Comparison of ENCODE assay signal across 8 cellular contexts in the genomic region with DNA sequence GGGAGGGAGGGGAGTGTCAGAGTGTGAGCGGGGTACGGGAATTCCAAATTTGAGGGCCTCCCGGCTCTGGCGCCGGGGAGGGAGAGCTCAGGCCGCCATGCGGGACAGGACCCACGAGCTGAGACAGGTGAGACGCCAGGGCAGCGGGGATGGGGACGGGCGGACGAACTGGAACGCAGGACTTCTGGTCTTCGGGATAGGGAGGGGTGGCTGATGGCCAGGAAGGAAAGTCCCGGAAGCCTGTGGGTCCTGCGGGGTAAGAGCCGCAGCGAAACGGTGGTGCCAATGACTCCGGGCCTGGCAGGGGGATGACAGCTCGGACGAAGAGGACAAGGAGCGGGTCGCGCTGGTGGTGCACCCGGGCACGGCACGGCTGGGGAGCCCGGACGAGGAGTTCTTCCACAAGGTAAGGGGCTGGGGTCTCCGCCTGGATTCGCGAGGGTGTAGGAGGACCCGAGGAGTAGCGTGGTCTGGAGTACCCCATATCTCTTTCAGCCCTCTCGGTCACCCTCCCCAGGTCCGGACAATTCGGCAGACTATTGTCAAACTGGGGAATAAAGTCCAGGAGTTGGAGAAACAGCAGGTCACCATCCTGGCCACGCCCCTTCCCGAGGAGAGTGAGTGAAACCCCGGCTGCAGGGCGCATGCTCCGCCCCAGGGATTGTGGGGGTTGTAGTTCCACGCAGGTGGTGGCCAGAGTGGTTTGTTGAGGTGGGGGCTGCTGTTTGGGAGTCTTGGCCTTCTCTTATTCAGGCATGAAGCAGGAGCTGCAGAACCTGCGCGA.
DNase-seq lines count a peak whose midpoint lies in the region; ATAC-seq lines count a peak whose summit lies in the region.

No MANE protein-coding gene starts in this region.

- DNase-seq in AG08396 (ENCODE audit: low spot score) (peak; percentile 98), NCI-H510A (lab: John Stamatoyannopoulos, UW) (peak; percentile 77), left kidney (ENCODE audit: low read depth, low spot score) (peak; percentile 95)
- DNase-seq in activated CD4-positive, alpha-beta T cell treated with anti-CD3 and anti-CD28 coated beads for 4 hours, result peak; percentile 87 to 89
- peak; percentile 77 to 83 for DNase-seq in stimulated activated CD4-positive, alpha-beta T cell treated with anti-CD3 and anti-CD28 coated beads, Interleukin-1b, Interleukin-23, amount 100 ng/mL, for 4 hours (ENCODE audit: low read depth in 2 of 2)

- ATAC-seq in GM18907 (IDR thresholded peaks at IDR 0.05; ENCODE audit: unreplicated experiment) (peak; percentile 50), HG03280 (IDR thresholded peaks at IDR 0.05; ENCODE audit: unreplicated experiment) (peak; percentile 36)

- H3K27ac ChIP-seq in cingulate gyrus (ENCODE audit: low read depth, low read length), result peak overlapping the region; percentile 100

Comparison
In these comparisons a context has a peak if more than half of its experiments do, and no peak if none do; other contexts are left out.
1. Peak in every context shown above with its lines: DNase-seq, ATAC-seq and H3K27ac ChIP-seq.